In genomic region chr3:107927361-107928083, GRCh38 we compare ENCODE assay signal across 8 cellular contexts.
A peak's percentile ranks its signal among the peaks of the same experiment; 100 is the strongest.
DNase-seq lines count a peak whose midpoint lies in the region; ATAC-seq and TF ChIP-seq lines count a peak whose summit lies in the region.

No MANE protein-coding gene starts in this region.

- H3K4me3 Mint-ChIP-seq in Calu3 (ENCODE audit: low read depth, unreplicated experiment) = peak overlapping the region; percentile 80
- peak overlapping the region; percentile 81 to 93 (median 90) for H3K4me3 Mint-ChIP-seq in naive thymus-derived CD8-positive, alpha-beta T cell
- H3K4me3 Mint-ChIP-seq in stimulated activated naive B cell treated with anti-CD40 and anti-IgM and Interleukin-4, amounts not matched to agents 10 μg/mL and 1 μg/mL and 100 μg/mL, for 72 hours = peak overlapping the region; percentile 85 to 92

- peak; percentile 94 for ATAC-seq in GM21447 (IDR thresholded peaks at IDR 0.05; ENCODE audit: unreplicated experiment)
- ATAC-seq in naive thymus-derived CD8-positive, alpha-beta T cell = peak; percentile 92 to 97
- peak; percentile 97 for ATAC-seq in stimulated activated naive B cell treated with anti-CD40 and anti-IgM and Interleukin-4, amounts not matched to agents 10 μg/mL and 1 μg/mL and 100 μg/mL, for 72 hours (replicated peaks)

- CTCF ChIA-PET in Calu3 (lab: Charles Lee) = interaction anchor here (0.6 to 1.8 kb wide), 6 partner anchors 17 to 267 kb away, joined by 3 to 6 read pairs (median 3); no protein-coding TSS in a partner anchor

- intact Hi-C loops in Calu3 (cut with micrococcal nuclease; ENCODE audit: unreplicated experiment) = loop anchor here (1.0 to 5.0 kb wide), 3 partner anchors 60 to 690 kb away; no protein-coding TSS in a partner anchor

- H3K4me3 ChIP-seq in fibroblast of mammary gland (ENCODE audit: control insufficient read depth, low read depth, low read length) = peak overlapping the region; percentile 70

- no peaks in the 10 kb centered on the region for H3K9me3 Mint-ChIP-seq in Calu3 (ENCODE audit: low read depth, unreplicated experiment)
- H3K9me3 Mint-ChIP-seq in naive thymus-derived CD8-positive, alpha-beta T cell = peaks cover 0 to 2% (median 0%) of the 10 kb centered on the region in 9 donors
- no peaks in the 10 kb centered on the region for H3K9me3 Mint-ChIP-seq in stimulated activated naive B cell treated with anti-CD40 and anti-IgM and Interleukin-4, amounts not matched to agents 10 μg/mL and 1 μg/mL and 100 μg/mL, for 72 hours

- H3K36me3 Mint-ChIP-seq in Calu3 (ENCODE audit: insufficient read depth, unreplicated experiment) = peaks cover 12% of the 10 kb centered on the region
- no peaks in the 10 kb centered on the region for H3K36me3 Mint-ChIP-seq in naive thymus-derived CD8-positive, alpha-beta T cell
- no peaks in the 10 kb centered on the region for H3K36me3 Mint-ChIP-seq in stimulated activated naive B cell treated with anti-CD40 and anti-IgM and Interleukin-4, amounts not matched to agents 10 μg/mL and 1 μg/mL and 100 μg/mL, for 72 hours

- no peak overlapping the region for H3K27ac Mint-ChIP-seq in Calu3 (ENCODE audit: unreplicated experiment)
- H3K27ac Mint-ChIP-seq in naive thymus-derived CD8-positive, alpha-beta T cell = peak overlapping the region in 7 of 10 donors; percentile 21 to 89 (median 78)
- peak overlapping the region; percentile 93 for H3K27ac Mint-ChIP-seq in stimulated activated naive B cell treated with anti-CD40 and anti-IgM and Interleukin-4, amounts not matched to agents 10 μg/mL and 1 μg/mL and 100 μg/mL, for 72 hours

- TF ChIP-seq CTCF in Calu3 (IDR thresholded peaks at IDR 0.05; ENCODE audit: unreplicated experiment) (peak; percentile 79), fibroblast of mammary gland (conservative IDR thresholded peaks at IDR 0.05; ENCODE audit: control insufficient read depth, insufficient read depth, low read depth, low read length) (peak; percentile 68)

- H3K27me3 Mint-ChIP-seq in Calu3 (ENCODE audit: unreplicated experiment) = no peaks in the 10 kb centered on the region
- peaks cover 2 to 9% (median 4%) of the 10 kb centered on the region in 5 donors for H3K27me3 Mint-ChIP-seq in naive thymus-derived CD8-positive, alpha-beta T cell
- peaks cover 0 to 8% of the 10 kb centered on the region in 2 donors for H3K27me3 Mint-ChIP-seq in stimulated activated naive B cell treated with anti-CD40 and anti-IgM and Interleukin-4, amounts not matched to agents 10 μg/mL and 1 μg/mL and 100 μg/mL, for 72 hours

- no TSS peak for BruUV-seq in Calu3 (replicated peaks; lab: Mats Ljungman, UMichigan)

- POLR2A ChIA-PET in naive thymus-derived CD8-positive, alpha-beta T cell (lab: Charles Lee) = interaction anchor here (1.6 to 1.9 kb wide), 2 partner anchors 48 to 476 kb away, joined by 5 to 7 read pairs; no protein-coding TSS in a partner anchor

- DNase-seq in Calu3 (peak; percentile 80), HUDEP-2 (lab: John Stamatoyannopoulos, UW; ENCODE audit: unreplicated experiment in 76 of 76) (peak in 41 of 76 experiments; percentile 0 to 54 (median 9)), fibroblast of mammary gland (ENCODE audit: low read depth) (peak; percentile 75)
- DNase-seq in activated T-helper 1 cell treated with anti-CD3 and anti-CD28 coated beads, Interleukin-2, amount 50 U/mL, for 16 hours (ENCODE audit: low read depth in 1 of 2, low spot score in 1 of 2) = peak; percentile 38 to 52
- peak; percentile 37 to 78 (median 59) for DNase-seq in naive thymus-derived CD8-positive, alpha-beta T cell
- DNase-seq in stimulated activated naive B cell treated with anti-CD40 and anti-IgM and Interleukin-4, amounts not matched to agents 10 μg/mL and 1 μg/mL and 100 μg/mL, for 72 hours = peak; percentile 71

- no peaks in the 10 kb centered on the region for H3K4me1 Mint-ChIP-seq in Calu3 (ENCODE audit: low read depth, unreplicated experiment)
- H3K4me1 Mint-ChIP-seq in naive thymus-derived CD8-positive, alpha-beta T cell = peaks cover 7 to 22% (median 11%) of the 10 kb centered on the region in 4 donors
- peaks cover 3 to 27% of the 10 kb centered on the region in 2 donors for H3K4me1 Mint-ChIP-seq in stimulated activated naive B cell treated with anti-CD40 and anti-IgM and Interleukin-4, amounts not matched to agents 10 μg/mL and 1 μg/mL and 100 μg/mL, for 72 hours

TF ChIP-seq in PFSK-1, 5 proteins besides CTCF, POLR2A, EP300 and RAD21:
- TF ChIP-seq POLR2AphosphoS5 (IDR thresholded peaks at IDR 0.05; ENCODE audit: low read depth, low read length) (no peak), FOXP2 (optimal IDR thresholded peaks at IDR 0.05; ENCODE audit: borderline replicate concordance, extremely low read depth, extremely low read length, insufficient read depth) (peak; percentile 60), SIN3A (IDR thresholded peaks at IDR 0.05; ENCODE audit: borderline replicate concordance, insufficient read depth, low read length) (no peak), TAF1 (IDR thresholded peaks at IDR 0.05; ENCODE audit: borderline replicate concordance, insufficient read depth, low read length) (no peak), REST (IDR thresholded peaks at IDR 0.05; ENCODE audit: insufficient read depth in 1 of 2, low read depth in 2 of 2, low read length in 2 of 2) (no peak)

Comparison
In these comparisons a context has a peak if more than half of its experiments do, and no peak if none do; other contexts are left out.
1. Peak in every context shown above with its lines: DNase-seq, ATAC-seq and H3K4me3 ChIP-seq.
2. DNase-seq: peak in every context shown above with its lines; median percentile 80 in Calu3; 75 in fibroblast of mammary gland; 71 in stimulated activated naive B cell treated with anti-CD40 and anti-IgM and Interleukin-4, amounts not matched to agents 10 μg/mL and 1 μg/mL and 100 μg/mL, for 72 hours; 59 in naive thymus-derived CD8-positive, alpha-beta T cell; 45 in activated T-helper 1 cell treated with anti-CD3 and anti-CD28 coated beads, Interleukin-2, amount 50 U/mL, for 16 hours; 9 in HUDEP-2.